In genomic region chr1:110262846-110263631, GRCh38 we compare ENCODE assay signal across 2 cellular contexts.
TF ChIP-seq lines count a peak whose summit lies in the region.

No MANE protein-coding gene starts in this region.

TF ChIP-seq in K562, 482 proteins besides CTCF, POLR2A, EP300 and RAD21 (continued from another document and continues in another):
- TF ChIP-seq SFPQ (IDR thresholded peaks at IDR 0.05; ENCODE audit: low read depth, low read length) (no peak), SLC30A9 (CRISPR knock-in tag; IDR thresholded peaks at IDR 0.05) (no peak), KDM1A (IDR thresholded peaks at IDR 0.05) (peak; percentile 29 to 53; a peak in 2 of 4 replicates), ARID3A (IDR thresholded peaks at IDR 0.05; ENCODE audit: borderline replicate concordance, low read depth, low read length) (no peak), NCOA6 (IDR thresholded peaks at IDR 0.05) (no peak), MITF (IDR thresholded peaks at IDR 0.05) (no peak), MTA2 (IDR thresholded peaks at IDR 0.05; ENCODE audit: low read depth) (0 out of 2 replicates have a peak, but pooled peaks have one; percentile 18), NFATC3 (IDR thresholded peaks at IDR 0.05) (no peak), CTBP1 (IDR thresholded peaks at IDR 0.05; ENCODE audit: borderline replicate concordance) (0 out of 2 replicates have a peak, but pooled peaks have one; percentile 57), SNRNP70 (optimal IDR thresholded peaks at IDR 0.05; ENCODE audit: low read depth, low read length) (no peak), TCF3 (CRISPR knock-in tag; IDR thresholded peaks at IDR 0.05) (peak; percentile 68), E2F1 (CRISPR knock-in tag; IDR thresholded peaks at IDR 0.05) (no peak), ZBED1 (IDR thresholded peaks at IDR 0.05) (no peak), GMEB1 (CRISPR knock-in tag; IDR thresholded peaks at IDR 0.05) (no peak), ZFP36 (IDR thresholded peaks at IDR 0.05; ENCODE audit: low read depth, low read length, partially characterized antibody) (no peak), POU5F1 (IDR thresholded peaks at IDR 0.05; ENCODE audit: borderline replicate concordance, low read depth, low read length, partially characterized antibody) (no peak), ZNF197 (CRISPR knock-in tag; IDR thresholded peaks at IDR 0.05; ENCODE audit: low read depth) (no peak), SMARCA5 (IDR thresholded peaks at IDR 0.05) (no peak), ZNF695 (CRISPR knock-in tag; IDR thresholded peaks at IDR 0.05) (no peak), ZNF280B (CRISPR knock-in tag; IDR thresholded peaks at IDR 0.05) (no peak), SETDB1 (IDR thresholded peaks at IDR 0.05; ENCODE audit: low read length) (no peak), RFX5 (IDR thresholded peaks at IDR 0.05; ENCODE audit: low read depth, low read length) (no peak)

TF ChIP-seq in GM23338, 12 proteins besides CTCF, POLR2A, EP300 and RAD21 (continued from another document):
- TF ChIP-seq REST (IDR thresholded peaks at IDR 0.05; ENCODE audit: unreplicated experiment) (no peak), EZH2phosphoT487 (IDR thresholded peaks at IDR 0.05; ENCODE audit: unreplicated experiment) (no peak), POLR2AphosphoS5 (IDR thresholded peaks at IDR 0.05; ENCODE audit: low read depth) (no peak), CREB1 (CRISPR knock-in tag; IDR thresholded peaks at IDR 0.05; ENCODE audit: low read depth) (no peak), ZNF331 (CRISPR knock-in tag; IDR thresholded peaks at IDR 0.05; ENCODE audit: low read depth) (no peak), EZH2 (IDR thresholded peaks at IDR 0.05; ENCODE audit: low read depth, unreplicated experiment) (no peak), ZNF462 (CRISPR knock-in tag; IDR thresholded peaks at IDR 0.05) (no peak), JUNB (IDR thresholded peaks at IDR 0.05; ENCODE audit: unreplicated experiment) (no peak), NANOG (IDR thresholded peaks at IDR 0.05; ENCODE audit: borderline replicate concordance) (no peak), STAT1 (IDR thresholded peaks at IDR 0.05; ENCODE audit: unreplicated experiment) (no peak), ZNF114 (CRISPR knock-in tag; IDR thresholded peaks at IDR 0.05) (no peak)
